1 cellular context compared by ENCODE assay signal in the genomic region with DNA sequence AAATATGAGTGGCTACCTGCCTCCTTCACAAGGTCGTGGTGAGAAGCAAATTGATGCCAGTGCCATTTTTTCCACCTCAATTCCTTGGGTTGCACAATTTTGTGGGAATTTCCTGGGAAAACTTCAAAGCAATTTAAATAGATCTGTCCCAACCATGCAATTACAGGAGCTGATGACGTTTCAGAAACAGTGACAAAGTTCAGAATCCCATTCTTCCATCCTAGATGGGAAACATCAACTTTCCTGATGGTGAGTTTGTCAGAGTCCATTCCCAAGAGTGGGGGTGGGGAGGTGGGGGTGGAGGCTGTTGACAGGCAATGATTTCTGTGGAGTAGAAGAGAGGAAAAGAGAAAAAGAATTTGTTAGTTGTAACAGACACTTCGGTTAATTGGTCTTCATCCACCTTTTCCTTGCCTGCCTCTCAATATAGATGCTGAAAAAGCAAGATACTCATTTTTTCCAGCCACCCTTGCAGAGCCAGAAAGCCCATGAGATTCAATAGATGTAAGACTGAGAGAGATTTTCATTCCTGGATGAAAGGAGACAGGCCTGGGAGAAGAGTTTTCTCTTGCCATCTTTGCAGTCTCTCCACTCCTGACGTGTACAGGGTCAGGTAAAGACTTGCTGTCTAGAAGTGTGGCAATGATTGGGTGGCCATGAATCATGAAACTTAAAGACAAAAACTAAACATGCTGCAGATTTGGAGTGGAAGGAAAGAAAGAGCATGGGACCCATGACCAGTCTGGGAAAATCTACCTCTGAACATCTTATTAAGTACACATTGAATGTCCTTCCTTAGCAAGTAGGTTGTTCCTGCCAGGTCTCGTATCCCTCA.
TF ChIP-seq lines count a peak whose summit lies in the region.

No MANE protein-coding gene starts in this region.

TF ChIP-seq in HepG2, 621 proteins besides CTCF, POLR2A, EP300 and RAD21 (continued from another document and continues in another):
- TF ChIP-seq PRDM15 (CRISPR knock-in tag; IDR thresholded peaks at IDR 0.05) (peak; percentile 70; the same call in 1 of the 2 replicates), NCOA2 (CRISPR knock-in tag; IDR thresholded peaks at IDR 0.05) (peak; percentile 89), FOXM1 (CRISPR knock-in tag; IDR thresholded peaks at IDR 0.05) (no peak), ZNF639 (CRISPR knock-in tag; conservative IDR thresholded peaks at IDR 0.05) (no peak), ASH2L (IDR thresholded peaks at IDR 0.05; ENCODE audit: insufficient read length, low read depth, low read length) (peak; percentile 42), GATA4 (IDR thresholded peaks at IDR 0.05; ENCODE audit: borderline replicate concordance, low read depth) (0 out of 2 replicates have a peak, but pooled peaks have one; percentile 63), ZBTB33 (CRISPR knock-in tag; IDR thresholded peaks at IDR 0.05) (no peak), CBX1 (IDR thresholded peaks at IDR 0.05; ENCODE audit: low read depth) (no peak), MED1 (CRISPR knock-in tag; IDR thresholded peaks at IDR 0.05) (peak; percentile 93), MED8 (CRISPR knock-in tag; IDR thresholded peaks at IDR 0.05; ENCODE audit: insufficient replicate concordance) (no peak), ZBTB38 (CRISPR knock-in tag; IDR thresholded peaks at IDR 0.05) (no peak), ZNF674 (CRISPR knock-in tag; IDR thresholded peaks at IDR 0.05; ENCODE audit: low read depth) (no peak), SMAD9 (CRISPR knock-in tag; IDR thresholded peaks at IDR 0.05) (no peak), U2AF1 (optimal IDR thresholded peaks at IDR 0.05; ENCODE audit: low read depth, low read length) (no peak), ZNF597 (CRISPR knock-in tag; IDR thresholded peaks at IDR 0.05) (no peak), ZSCAN12 (CRISPR knock-in tag; IDR thresholded peaks at IDR 0.05) (no peak), ZNF724P (CRISPR knock-in tag; IDR thresholded peaks at IDR 0.05; ENCODE audit: borderline replicate concordance) (no peak), CAMTA2 (CRISPR knock-in tag; IDR thresholded peaks at IDR 0.05; ENCODE audit: borderline replicate concordance) (no peak), ZNF329 (CRISPR knock-in tag; IDR thresholded peaks at IDR 0.05; ENCODE audit: low read depth) (no peak), POLR2G (IDR thresholded peaks at IDR 0.05; ENCODE audit: low read depth, low read length) (peak; percentile 61; the same call in 1 of the 2 replicates), MIER2 (CRISPR knock-in tag; IDR thresholded peaks at IDR 0.05) (0 out of 2 replicates have a peak, but pooled peaks have one; percentile 42), CC2D1A (CRISPR knock-in tag; IDR thresholded peaks at IDR 0.05) (no peak), RFX1 (IDR thresholded peaks at IDR 0.05) (no peak), SNRNP70 (IDR thresholded peaks at IDR 0.05; ENCODE audit: low read depth, low read length) (no peak), KLF9 (CRISPR knock-in tag; IDR thresholded peaks at IDR 0.05; ENCODE audit: low read depth) (no peak), PBX3 (CRISPR knock-in tag; IDR thresholded peaks at IDR 0.05; ENCODE audit: borderline replicate concordance) (no peak), TCF7L2 (IDR thresholded peaks at IDR 0.05; ENCODE audit: low read depth, low read length) (peak; percentile 86), ZSCAN29 (CRISPR knock-in tag; conservative IDR thresholded peaks at IDR 0.05) (no peak), HOXD1 (CRISPR knock-in tag; IDR thresholded peaks at IDR 0.05) (peak; percentile 64; the same call in 1 of the 2 replicates)
- TF ChIP-seq, protein P1, sequence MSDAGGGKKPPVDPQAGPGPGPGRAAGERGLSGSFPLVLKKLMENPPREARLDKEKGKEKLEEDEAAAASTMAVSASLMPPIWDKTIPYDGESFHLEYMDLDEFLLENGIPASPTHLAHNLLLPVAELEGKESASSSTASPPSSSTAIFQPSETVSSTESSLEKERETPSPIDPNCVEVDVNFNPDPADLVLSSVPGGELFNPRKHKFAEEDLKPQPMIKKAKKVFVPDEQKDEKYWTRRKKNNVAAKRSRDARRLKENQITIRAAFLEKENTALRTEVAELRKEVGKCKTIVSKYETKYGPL (CRISPR knock-in tag; IDR thresholded peaks at IDR 0.05): peak; percentile 40; the same call in 1 of the 2 replicates
- TF ChIP-seq, protein P2, sequence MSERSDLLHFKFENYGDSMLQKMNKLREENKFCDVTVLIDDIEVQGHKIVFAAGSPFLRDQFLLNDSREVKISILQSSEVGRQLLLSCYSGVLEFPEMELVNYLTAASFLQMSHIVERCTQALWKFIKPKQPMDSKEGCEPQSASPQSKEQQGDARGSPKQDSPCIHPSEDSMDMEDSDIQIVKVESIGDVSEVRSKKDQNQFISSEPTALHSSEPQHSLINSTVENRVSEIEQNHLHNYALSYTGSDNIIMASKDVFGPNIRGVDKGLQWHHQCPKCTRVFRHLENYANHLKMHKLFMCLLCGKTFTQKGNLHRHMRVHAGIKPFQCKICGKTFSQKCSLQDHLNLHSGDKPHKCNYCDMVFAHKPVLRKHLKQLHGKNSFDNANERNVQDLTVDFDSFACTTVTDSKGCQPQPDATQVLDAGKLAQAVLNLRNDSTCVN (CRISPR knock-in tag; IDR thresholded peaks at IDR 0.05; ENCODE audit: borderline replicate concordance): no peak
- TF ChIP-seq, protein P3, sequence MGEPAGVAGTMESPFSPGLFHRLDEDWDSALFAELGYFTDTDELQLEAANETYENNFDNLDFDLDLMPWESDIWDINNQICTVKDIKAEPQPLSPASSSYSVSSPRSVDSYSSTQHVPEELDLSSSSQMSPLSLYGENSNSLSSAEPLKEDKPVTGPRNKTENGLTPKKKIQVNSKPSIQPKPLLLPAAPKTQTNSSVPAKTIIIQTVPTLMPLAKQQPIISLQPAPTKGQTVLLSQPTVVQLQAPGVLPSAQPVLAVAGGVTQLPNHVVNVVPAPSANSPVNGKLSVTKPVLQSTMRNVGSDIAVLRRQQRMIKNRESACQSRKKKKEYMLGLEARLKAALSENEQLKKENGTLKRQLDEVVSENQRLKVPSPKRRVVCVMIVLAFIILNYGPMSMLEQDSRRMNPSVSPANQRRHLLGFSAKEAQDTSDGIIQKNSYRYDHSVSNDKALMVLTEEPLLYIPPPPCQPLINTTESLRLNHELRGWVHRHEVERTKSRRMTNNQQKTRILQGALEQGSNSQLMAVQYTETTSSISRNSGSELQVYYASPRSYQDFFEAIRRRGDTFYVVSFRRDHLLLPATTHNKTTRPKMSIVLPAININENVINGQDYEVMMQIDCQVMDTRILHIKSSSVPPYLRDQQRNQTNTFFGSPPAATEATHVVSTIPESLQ (CRISPR knock-in tag; conservative IDR thresholded peaks at IDR 0.05): no peak
- TF ChIP-seq, protein P4, sequence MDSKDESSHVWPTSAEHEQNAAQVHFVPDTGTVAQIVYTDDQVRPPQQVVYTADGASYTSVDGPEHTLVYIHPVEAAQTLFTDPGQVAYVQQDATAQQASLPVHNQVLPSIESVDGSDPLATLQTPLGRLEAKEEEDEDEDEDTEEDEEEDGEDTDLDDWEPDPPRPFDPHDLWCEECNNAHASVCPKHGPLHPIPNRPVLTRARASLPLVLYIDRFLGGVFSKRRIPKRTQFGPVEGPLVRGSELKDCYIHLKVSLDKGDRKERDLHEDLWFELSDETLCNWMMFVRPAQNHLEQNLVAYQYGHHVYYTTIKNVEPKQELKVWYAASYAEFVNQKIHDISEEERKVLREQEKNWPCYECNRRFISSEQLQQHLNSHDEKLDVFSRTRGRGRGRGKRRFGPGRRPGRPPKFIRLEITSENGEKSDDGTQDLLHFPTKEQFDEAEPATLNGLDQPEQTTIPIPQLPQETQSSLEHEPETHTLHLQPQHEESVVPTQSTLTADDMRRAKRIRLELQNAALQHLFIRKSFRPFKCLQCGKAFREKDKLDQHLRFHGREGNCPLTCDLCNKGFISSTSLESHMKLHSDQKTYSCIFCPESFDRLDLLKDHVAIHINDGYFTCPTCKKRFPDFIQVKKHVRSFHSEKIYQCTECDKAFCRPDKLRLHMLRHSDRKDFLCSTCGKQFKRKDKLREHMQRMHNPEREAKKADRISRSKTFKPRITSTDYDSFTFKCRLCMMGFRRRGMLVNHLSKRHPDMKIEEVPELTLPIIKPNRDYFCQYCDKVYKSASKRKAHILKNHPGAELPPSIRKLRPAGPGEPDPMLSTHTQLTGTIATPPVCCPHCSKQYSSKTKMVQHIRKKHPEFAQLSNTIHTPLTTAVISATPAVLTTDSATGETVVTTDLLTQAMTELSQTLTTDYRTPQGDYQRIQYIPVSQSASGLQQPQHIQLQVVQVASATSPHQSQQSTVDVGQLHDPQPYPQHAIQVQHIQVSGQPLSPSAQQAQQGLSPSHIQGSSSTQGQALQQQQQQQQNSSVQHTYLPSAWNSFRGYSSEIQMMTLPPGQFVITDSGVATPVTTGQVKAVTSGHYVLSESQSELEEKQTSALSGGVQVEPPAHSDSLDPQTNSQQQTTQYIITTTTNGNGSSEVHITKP (CRISPR knock-in tag; IDR thresholded peaks at IDR 0.05; ENCODE audit: low read depth): 0 out of 2 replicates have a peak, but pooled peaks have one; percentile 19
